Comparison of ENCODE assay signal across 21 cellular contexts in genomic region chr12:104232609-104233280, GRCh38. TPM values are rescaled to one million over a fixed set of nuclear protein-coding genes. Genes with fewer than 3 reads are reported as not detected.
A peak's percentile ranks its signal among the peaks of the same experiment; 100 is the strongest.
DNase-seq lines count a peak whose midpoint lies in the region; ATAC-seq, FAIRE-seq and TF ChIP-seq lines count a peak whose summit lies in the region.
"Had no signal": no experiment of that assay in that cellular context is flagged by ENCODE, and none has a peak within 500 bp of the region (broad histone marks: within the 10 kb centered on the region; RNA-seq: fewer than 3 reads in every experiment).

No MANE protein-coding gene starts in this region.

- BruUV-seq in MCF 10A (replicated peaks; lab: Mats Ljungman, UMichigan) (no TSS peak), K562 (replicated peaks; lab: Mats Ljungman, UMichigan) (no TSS peak), OCI-LY7 (replicated peaks; lab: Mats Ljungman, UMichigan) (no TSS peak)

- H3K9me3 ChIP-seq in breast epithelium: peaks cover 19 to 33% of the 10 kb centered on the region in 2 donors
- H3K9me3 ChIP-seq in K562 (replicated peaks; ENCODE audit: control insufficient read depth, insufficient read depth, low read depth, low read length): peaks cover 7% of the 10 kb centered on the region
- H3K9me3 ChIP-seq in hepatocyte (ENCODE audit: low read depth): no peaks in the 10 kb centered on the region
- peaks cover 26% of the 10 kb centered on the region; the same call in 1 of the 2 replicates for H3K9me3 ChIP-seq in OCI-LY7 (ENCODE audit: low read length)
- H3K9me3 ChIP-seq: BE2C had no signal

- H3K27me3 ChIP-seq in breast epithelium (no peaks in the 10 kb centered on the region), K562 (ENCODE audit: control insufficient read depth in 2 of 2, insufficient read depth in 2 of 2, low read length in 2 of 2) (no peaks in the 10 kb centered on the region), hepatocyte (no peaks in the 10 kb centered on the region)
- H3K27me3 ChIP-seq: BE2C had no signal

- H3K79me2 ChIP-seq in K562 (ENCODE audit: control insufficient read depth, insufficient read depth, low read length) (no peaks in the 10 kb centered on the region), hepatocyte (no peaks in the 10 kb centered on the region), OCI-LY7 (ENCODE audit: insufficient read depth, low read depth, low read length) (no peaks in the 10 kb centered on the region)

- H3K27ac ChIP-seq in breast epithelium (no peak overlapping the region), K562 (ENCODE audit: extremely low read depth, low read depth, low read length) (no peak overlapping the region), hepatocyte (peak overlapping the region; percentile 46), OCI-LY7 (ENCODE audit: low read depth, low read length, poor library complexity, severe bottlenecking) (no peak overlapping the region)

- peak; percentile 22 for DNase-seq in MCF 10A (ENCODE audit: unreplicated experiment)
- DNase-seq in breast epithelium (ENCODE audit: low spot score in 2 of 2): no peak
- no peak for DNase-seq in K562 (ENCODE audit: extremely low read depth in 1 of 4, low spot score in 3 of 4)
- no peak for DNase-seq in central memory CD8-positive, alpha-beta T cell (ENCODE audit: low spot score in 2 of 2)
- DNase-seq in hepatocyte (ENCODE audit: low spot score): no peak
- no peak for DNase-seq in HT-29 (ENCODE audit: low spot score)
- no peak for DNase-seq in OCI-LY7 (ENCODE audit: low spot score)
- DNase-seq: ACHN; BE2C; C1 segment of cervical spinal cord; CD4-positive, CD25-positive, alpha-beta regulatory T cell; CD8-positive, alpha-beta memory T cell; COR-L47; DMS 273 treated with DMSO at 0.1 percent for 48 hours; DMS79; GDM1; H7 had no signal

- H3K9me1 ChIP-seq in K562 (ENCODE audit: control insufficient read depth, insufficient read depth, low read length): no peaks in the 10 kb centered on the region

- POLR2A ChIA-PET in MCF 10A (lab: Yijun Ruan, JAX) (interaction anchor here (1.2 kb wide), 2 partner anchors 11 to 12 kb away, joined by 3 to 4 read pairs; no protein-coding TSS in a partner anchor), K562 (lab: Yijun Ruan, JAX) (no interaction called here), OCI-LY7 (lab: Charles Lee) (interaction anchor here (0.6 kb wide), 1 partner anchor 96 kb away, joined by 3 read pairs; no protein-coding TSS in a partner anchor)

- H4K20me1 ChIP-seq in K562 (replicated peaks; ENCODE audit: control insufficient read depth, insufficient read depth, low read length) (no peaks in the 10 kb centered on the region), hepatocyte (ENCODE audit: insufficient read depth, poor library complexity, severe bottlenecking) (no peaks in the 10 kb centered on the region), OCI-LY7 (ENCODE audit: insufficient read depth, low read length) (no peaks in the 10 kb centered on the region)

- H3K9me2 ChIP-seq in hepatocyte (replicated peaks; ENCODE audit: insufficient read depth): no peaks in the 10 kb centered on the region
- H3K9me2 ChIP-seq in OCI-LY7 (ENCODE audit: insufficient read depth, low read length): no peaks in the 10 kb centered on the region

- H3K36me3 ChIP-seq in breast epithelium (no peaks in the 10 kb centered on the region), K562 (ENCODE audit: control insufficient read depth, insufficient read depth, low read length) (no peaks in the 10 kb centered on the region), hepatocyte (replicated peaks; ENCODE audit: insufficient read depth, low read depth) (no peaks in the 10 kb centered on the region), OCI-LY7 (ENCODE audit: insufficient read depth, low read length) (no peaks in the 10 kb centered on the region)
- H3K36me3 ChIP-seq: BE2C had no signal

- no peaks in the 10 kb centered on the region for H3K36me3 Mint-ChIP-seq in MCF 10A (ENCODE audit: insufficient read depth, unreplicated experiment)
- no peaks in the 10 kb centered on the region for H3K36me3 Mint-ChIP-seq in central memory CD8-positive, alpha-beta T cell (ENCODE audit: insufficient read depth)

- no peak for TF ChIP-seq RAD21 in K562 (CRISPR knock-in tag; conservative IDR thresholded peaks at IDR 0.05 in 1 of 2, IDR thresholded peaks at IDR 0.05 in 1 of 2)

- FAIRE-seq in K562 (lab: Jason Lieb, UNC): no peak
- FAIRE-seq: A204.1, GM12892, GM18507 had no signal

- H3K4me3 Mint-ChIP-seq in MCF 10A (ENCODE audit: unreplicated experiment): no peak overlapping the region
- H3K4me3 Mint-ChIP-seq in central memory CD8-positive, alpha-beta T cell: peak overlapping the region; percentile 21
- H3K4me3 Mint-ChIP-seq: CD4-positive, CD25-positive, alpha-beta regulatory T cell; CD8-positive, alpha-beta memory T cell; GM23338 had no signal

- H3K4me1 ChIP-seq in breast epithelium: no peaks in the 10 kb centered on the region
- no peaks in the 10 kb centered on the region for H3K4me1 ChIP-seq in K562 (replicated peaks in 1 of 2; ENCODE audit: control insufficient read depth in 2 of 2, insufficient read depth in 2 of 2, low read length in 2 of 2)
- H3K4me1 ChIP-seq in hepatocyte (ENCODE audit: insufficient read depth): no peaks in the 10 kb centered on the region
- no peaks in the 10 kb centered on the region for H3K4me1 ChIP-seq in OCI-LY7 (ENCODE audit: insufficient read depth, low read length, poor library complexity, severe bottlenecking)
- H3K4me1 ChIP-seq: BE2C had no signal

- TF ChIP-seq CTCF in MCF 10A (IDR thresholded peaks at IDR 0.05; ENCODE audit: unreplicated experiment) (no peak), breast epithelium (IDR thresholded peaks at IDR 0.05) (no peak), K562 (IDR thresholded peaks at IDR 0.05 in 2 of 3, conservative IDR thresholded peaks at IDR 0.05 in 1 of 3; ENCODE audit: insufficient read depth in 2 of 3, low read depth in 1 of 3, low read length in 3 of 3) (no peak), hepatocyte (IDR thresholded peaks at IDR 0.05; ENCODE audit: poor library complexity) (no peak), OCI-LY7 (conservative IDR thresholded peaks at IDR 0.05; ENCODE audit: low read length) (no peak)

- H2AFZ ChIP-seq in K562 (ENCODE audit: low read depth, low read length) (no peak overlapping the region), hepatocyte (no peak overlapping the region), OCI-LY7 (ENCODE audit: low read length) (no peak overlapping the region)
- H2AFZ ChIP-seq: GM23338 had no signal

- CTCF ChIA-PET in MCF 10A (lab: Yijun Ruan, JAX) (interaction anchor here (0.6 to 1.1 kb wide), 3 partner anchors 10 to 45 kb away, joined by 3 to 4 read pairs (median 3); no protein-coding TSS in a partner anchor), K562 (lab: Yijun Ruan, JAX; ENCODE audit: low intra/inter-chr PET ratio) (no interaction called here), OCI-LY7 (lab: Charles Lee; ENCODE audit: unreplicated experiment) (no interaction called here)

- no peaks in the 10 kb centered on the region for H3K27me3 Mint-ChIP-seq in MCF 10A (ENCODE audit: insufficient read depth, unreplicated experiment)
- H3K27me3 Mint-ChIP-seq in central memory CD8-positive, alpha-beta T cell: peaks cover 18% of the 10 kb centered on the region

- peaks cover 17% of the 10 kb centered on the region for H3K9me3 Mint-ChIP-seq in MCF 10A (ENCODE audit: unreplicated experiment)
- H3K9me3 Mint-ChIP-seq in central memory CD8-positive, alpha-beta T cell: peaks cover 10% of the 10 kb centered on the region

- TF ChIP-seq POLR2A in breast epithelium (IDR thresholded peaks at IDR 0.05) (no peak), K562 (conservative IDR thresholded peaks at IDR 0.05) (no peak)

- no peak overlapping the region for H3K4me2 ChIP-seq in K562 (ENCODE audit: insufficient read depth, low read length)
- H3K4me2 ChIP-seq in hepatocyte: no peak overlapping the region
- no peak overlapping the region for H3K4me2 ChIP-seq in OCI-LY7 (ENCODE audit: low read length)
- H3K4me2 ChIP-seq: GM23338 had no signal

- TF ChIP-seq EP300 in K562 (IDR thresholded peaks at IDR 0.05; ENCODE audit: low read length): no peak

- no peaks in the 10 kb centered on the region for H3K4me1 Mint-ChIP-seq in MCF 10A (ENCODE audit: insufficient read depth, unreplicated experiment)
- H3K4me1 Mint-ChIP-seq in central memory CD8-positive, alpha-beta T cell: no peaks in the 10 kb centered on the region
- H3K4me1 Mint-ChIP-seq: CD4-positive, CD25-positive, alpha-beta regulatory T cell; CD8-positive, alpha-beta memory T cell; GM23338 had no signal

- H3K4me3 ChIP-seq in breast epithelium (no peak overlapping the region), K562 (no peak overlapping the region), hepatocyte (no peak overlapping the region), OCI-LY7 (ENCODE audit: low read depth, low read length, poor library complexity, severe bottlenecking) (no peak overlapping the region)
- H3K4me3 ChIP-seq: GM23338 had no signal

- intact Hi-C loops in MCF 10A (cut with micrococcal nuclease): no loop called here
- intact Hi-C loops in breast epithelium (cut with DNase I; ENCODE audit: low total_unique reads): no loop called here
- intact Hi-C loops in K562 (cut with micrococcal nuclease): no loop called here
- intact Hi-C loops in OCI-LY7 (cut with micrococcal nuclease; ENCODE audit: unreplicated experiment): no loop called here

- in situ Hi-C loops in K562 (cut with MboI): no loop called here

- WGBS in K562 (ENCODE audit: insufficient coverage, low coverage, missing lambda C conversion rate): 35% methylated on average over 6 of the region's 6 CpGs
- WGBS in hepatocyte (ENCODE audit: low lambda C conversion rate, missing lambda C conversion rate): 89% methylated on average over 6 of the region's 6 CpGs

- H3K27ac Mint-ChIP-seq in MCF 10A (ENCODE audit: low read depth, unreplicated experiment): no peak overlapping the region
- H3K27ac Mint-ChIP-seq in central memory CD8-positive, alpha-beta T cell (ENCODE audit: low read depth): no peak overlapping the region
- H3K27ac Mint-ChIP-seq: CD4-positive, CD25-positive, alpha-beta regulatory T cell; CD8-positive, alpha-beta memory T cell; GM23338 had no signal

- no peak for ATAC-seq in K562
- ATAC-seq in central memory CD8-positive, alpha-beta T cell (replicated peaks; ENCODE audit: extremely low read depth, poor library complexity, severe bottlenecking): no peak
- ATAC-seq: GM23338 had no signal

- H3K9ac ChIP-seq in K562 (ENCODE audit: insufficient read depth in 1 of 2, low read depth in 2 of 2, low read length in 2 of 2): no peak overlapping the region

RNA-seq across cellular contexts. Expression of gene TXNRD1, which starts 17.2 kb away (rescaled TPM):
- total RNA-seq in MCF 10A (2022) (64.0 and 82.8 TPM in 2 replicates), breast epithelium (100 to 1,000 TPM in 2 of 3 donors, 10 to 100 TPM in 1; 60.2 to 137 (median 103) TPM), K562 (2014; rRNA removed) (126 TPM in 2 replicates), K562 (2014; rRNA removed; fragmentation: Illumina TruSeq; extraction: Trizol) (168 and 187 TPM in 2 replicates), K562 (2015; rRNA removed; fragmentation: Illumina TruSeq; extraction: Trizol) (135 and 146 TPM in 2 replicates), K562 (2021) (152 and 169 TPM in 2 replicates), hepatocyte (103 and 113 TPM in 2 replicates), OCI-LY7 (2022) (108 and 117 TPM in 2 replicates)
- 177 and 209 TPM in 2 replicates for total RNA-seq in K562 (2011; cell fraction: chromatin; rRNA removed; ENCODE audit: low replicate concordance)
- 116 and 137 TPM in 2 replicates for total RNA-seq in K562 (2011; cell fraction: nucleolus; rRNA removed)
- total RNA-seq in K562 (2011; cell fraction: nucleoplasm; rRNA removed): 187 and 210 TPM in 2 replicates
- polyA plus RNA-seq in K562 (2011; rRNA removed) (160 and 186 TPM in 2 replicates), K562 (2014; fragmentation: Illumina TruSeq; extraction: Trizol) (132 and 136 TPM in 2 replicates), K562 (2014; fragmentation: Nextera tagmentation; extraction: Ambion mirVana) (100 to 1,000 TPM; 114 to 189 TPM), K562 (2014; rRNA removed) (107 and 108 TPM in 2 replicates), hepatocyte (40.4 and 49.8 TPM in 2 replicates)
- 121 and 153 TPM in 2 replicates for polyA plus RNA-seq in K562 (2011; cell fraction: cytosol; rRNA removed)
- 69.7 and 82.5 TPM in 2 replicates for polyA plus RNA-seq in K562 (2011; cell fraction: nucleus; rRNA removed)
- 74.3 and 119 TPM in 2 replicates for polyA plus RNA-seq in K562 (2012)
- 298 and 304 TPM in 2 replicates for polyA minus RNA-seq in K562 (2011; rRNA and poly(A)+ RNA removed)
- polyA minus RNA-seq in K562 (2011; cell fraction: cytosol; rRNA and poly(A)+ RNA removed): 50.1 and 73.6 TPM in 2 replicates
- polyA minus RNA-seq in K562 (2011; cell fraction: nucleus; rRNA and poly(A)+ RNA removed): 54.1 and 73.4 TPM in 2 replicates
- 252 and 259 TPM in 2 replicates for total RNA-seq in HT-29 (2014; rRNA removed; shearing (Covaris generic))
- 132 and 140 TPM in 2 replicates for total RNA-seq in OCI-LY7 (2014; rRNA removed; shearing (Covaris generic))
